25 cellular contexts compared by ENCODE assay signal in genomic region chrX:38923451-38923969, GRCh38.
A peak's percentile ranks its signal among the peaks of the same experiment; 100 is the strongest.
DNase-seq lines count a peak whose midpoint lies in the region; ATAC-seq, FAIRE-seq and TF ChIP-seq lines count a peak whose summit lies in the region.
"Had no signal": no experiment of that assay in that cellular context is flagged by ENCODE, and none has a peak within 500 bp of the region (broad histone marks: within the 10 kb centered on the region; RNA-seq: fewer than 3 reads in every experiment).

No MANE protein-coding gene starts in this region.

- H2AFZ ChIP-seq in GM12878 (ENCODE audit: control insufficient read depth, low read depth, low read length): no peak overlapping the region

- SMC1A ChIA-PET in GM12878 (lab: Charles Lee; ENCODE audit: uncharacterized antibody, unreplicated experiment): interaction anchor here (0.8 to 3.4 kb wide), 8 partner anchors 8 to 117 kb away, joined by 3 to 18 read pairs (median 5); no protein-coding TSS in a partner anchor

- no TSS peak for BruUV-seq in GM12878 (replicated peaks; lab: Mats Ljungman, UMichigan)

- no peak overlapping the region for H3K4me3 ChIP-seq in GM12878
- H3K4me3 ChIP-seq: coronary artery, prostate gland, SK-N-MC had no signal

- H3K9ac ChIP-seq in GM12878 (ENCODE audit: control insufficient read depth, insufficient read depth, low read length): no peak overlapping the region

- FAIRE-seq in GM12878 (lab: Jason Lieb, UNC): peak; percentile 54
- FAIRE-seq: RCC 7860 had no signal

- H3K9me3 Mint-ChIP-seq in activated naive CD4-positive, alpha-beta T cell treated with anti-CD3 and anti-CD28 coated beads, Interleukin-2, amount 50 U/mL, for 72 hours: peaks cover 4 to 13% of the 10 kb centered on the region in 2 donors
- H3K9me3 Mint-ChIP-seq: activated T-helper 1 cell treated with anti-CD3 and anti-CD28 coated beads, Interleukin-12 subunit alpha, Interleukin-12 subunit beta, Interleukin-2, Interleukin-4 antibody, amounts not matched to agents 30 ng/mL and 10 ng/mL and 1 ng/mL, durations not matched to agents 14 hours and 24 hours and 36 hours; natural killer cell treated with Interleukin-12 subunit alpha and Interleukin-12 subunit beta and Interleukin-15 and Interleukin-18, amount 100 ng/mL, for 72 hours had no signal

- H3K4me1 ChIP-seq in GM12878 (ENCODE audit: control insufficient read depth, insufficient read depth, low read length): no peaks in the 10 kb centered on the region; the same call in 1 of the 2 replicates
- H3K4me1 ChIP-seq: prostate gland had no signal

- no peak for TF ChIP-seq POLR2A in GM12878 (IDR thresholded peaks at IDR 0.05; ENCODE audit: low read depth, low read length)

- H3K79me2 ChIP-seq in GM12878 (ENCODE audit: control insufficient read depth, insufficient read depth, low read length): no peaks in the 10 kb centered on the region

- RAD21 ChIA-PET in GM12878 (lab: Charles Lee; ENCODE audit: unreplicated experiment): interaction anchor here (0.7 to 2.1 kb wide), 13 partner anchors 24 to 156 kb away, joined by 3 to 6 read pairs (median 4); no protein-coding TSS in a partner anchor

- no peak overlapping the region for H3K27ac Mint-ChIP-seq in activated naive CD4-positive, alpha-beta T cell treated with anti-CD3 and anti-CD28 coated beads, Interleukin-2, amount 50 U/mL, for 72 hours
- H3K27ac Mint-ChIP-seq: activated naive CD8-positive, alpha-beta T cell treated with anti-CD3 and anti-CD28 coated beads, Interleukin-2, amount 10 ng/mL, durations not matched to agents 7 days and 5 days; activated T-helper 1 cell treated with anti-CD3 and anti-CD28 coated beads, Interleukin-12 subunit alpha, Interleukin-12 subunit beta, Interleukin-2, Interleukin-4 antibody, amounts not matched to agents 30 ng/mL and 10 ng/mL and 1 ng/mL, durations not matched to agents 14 hours and 24 hours and 36 hours; natural killer cell treated with Interleukin-12 subunit alpha and Interleukin-12 subunit beta and Interleukin-15 and Interleukin-18, amount 100 ng/mL, for 72 hours had no signal

- ATAC-seq in HG02798 (IDR thresholded peaks at IDR 0.05; ENCODE audit: poor library complexity, unreplicated experiment): peak; percentile 59
- ATAC-seq in GM12878: peak; percentile 86
- ATAC-seq in activated naive CD4-positive, alpha-beta T cell treated with anti-CD3 and anti-CD28 coated beads, Interleukin-2, amount 50 U/mL, for 72 hours: no peak
- no peak for ATAC-seq in SK-N-SH treated with all-trans-retinoic acid at 6 μM for 48 hours
- ATAC-seq in esophagus mucosa: no peak
- ATAC-seq: natural killer cell treated with Interleukin-12 subunit alpha and Interleukin-12 subunit beta and Interleukin-15 and Interleukin-18, amount 100 ng/mL, for 72 hours had no signal

- H3K36me3 Mint-ChIP-seq in activated naive CD4-positive, alpha-beta T cell treated with anti-CD3 and anti-CD28 coated beads, Interleukin-2, amount 50 U/mL, for 72 hours: no peaks in the 10 kb centered on the region
- H3K36me3 Mint-ChIP-seq: activated naive CD8-positive, alpha-beta T cell treated with anti-CD3 and anti-CD28 coated beads, Interleukin-2, amount 10 ng/mL, durations not matched to agents 7 days and 5 days; natural killer cell treated with Interleukin-12 subunit alpha and Interleukin-12 subunit beta and Interleukin-15 and Interleukin-18, amount 100 ng/mL, for 72 hours had no signal

- peak; percentile 10 for DNase-seq in DMS53 (lab: John Stamatoyannopoulos, UW)
- DNase-seq in DMS53 treated with DMSO at 0.1 percent for 48 hours (lab: John Stamatoyannopoulos, UW; ENCODE audit: unreplicated experiment): no peak
- peak; percentile 79 for DNase-seq in GM12878 (ENCODE audit: low read depth, low spot score)
- no peak for DNase-seq in activated naive CD4-positive, alpha-beta T cell treated with anti-CD3 and anti-CD28 coated beads, Interleukin-2, amount 50 U/mL, for 72 hours (ENCODE audit: low spot score in 2 of 2)
- no peak for DNase-seq in NCI-H1092 treated with DMSO at 0.1 percent for 48 hours (lab: John Stamatoyannopoulos, UW)
- DNase-seq: activated CD4-positive, CD25-positive, alpha-beta regulatory T cell treated with anti-CD3 and anti-CD28 coated beads, Interleukin-2, amount 50 U/mL, for 72 hours; activated naive CD8-positive, alpha-beta T cell treated with anti-CD3 and anti-CD28 coated beads, Interleukin-2, amount 10 ng/mL, durations not matched to agents 7 days and 5 days; Calu3; foreskin fibroblast; hypothalamus; kidney; NCI-H1694; NCI-H345; stimulated activated CD4-positive, alpha-beta T cell treated with anti-CD3 and anti-CD28 coated beads, Interleukin-4, amount 100 ng/mL, for 4 hours; T-helper 9 cell had no signal

- intact Hi-C loops in GM12878 (cut with micrococcal nuclease; ENCODE audit: unreplicated experiment): loop anchor here (1.0 to 2.0 kb wide), 3 partner anchors 42 to 119 kb away; no protein-coding TSS in a partner anchor

- CTCF ChIA-PET in GM12878 (lab: Yijun Ruan, JAX): interaction anchor here (1.0 to 1.3 kb wide), 5 partner anchors 10 to 117 kb away, joined by 3 to 4 read pairs (median 3); no protein-coding TSS in a partner anchor

- H3K36me3 ChIP-seq in GM12878 (ENCODE audit: control insufficient read depth in 2 of 2, insufficient read depth in 2 of 2, low read length in 1 of 2): no peaks in the 10 kb centered on the region
- H3K36me3 ChIP-seq: prostate gland had no signal

- H4K20me1 ChIP-seq in GM12878 (ENCODE audit: control insufficient read depth, insufficient read depth): no peaks in the 10 kb centered on the region

- TF ChIP-seq EP300 in GM12878 (IDR thresholded peaks at IDR 0.05; ENCODE audit: borderline replicate concordance in 1 of 2, control insufficient read depth in 1 of 2, low read depth in 2 of 2, low read length in 2 of 2): 0 out of 4 replicates have a peak, but pooled peaks have one; percentile 19 to 34

- peak overlapping the region; percentile 43; the same call in 1 of the 2 replicates for H3K4me2 ChIP-seq in GM12878 (ENCODE audit: control insufficient read depth, insufficient read depth)

- H3K27ac ChIP-seq in GM12878 (ENCODE audit: control insufficient read depth, insufficient read depth): no peak overlapping the region
- H3K27ac ChIP-seq: 22Rv1, coronary artery, prostate gland, SK-N-MC had no signal

- in situ Hi-C loops in GM12878 (cut with MboI): no loop called here

- no peak for TF ChIP-seq RAD21 in GM12878 (IDR thresholded peaks at IDR 0.05; ENCODE audit: insufficient read depth, low read depth, low read length)

- 9% methylated on average over 3 of the region's 3 CpGs for WGBS in GM12878 (ENCODE audit: insufficient coverage, insufficient replicate concordance, low lambda C conversion rate, missing lambda C conversion rate)

- no peaks in the 10 kb centered on the region for H3K27me3 ChIP-seq in GM12878 (replicated peaks in 1 of 2; ENCODE audit: control insufficient read depth in 2 of 2, insufficient read depth in 2 of 2, low read length in 1 of 2)

- POLR2A ChIA-PET in GM12878 (lab: Charles Lee): no interaction called here

- no peak for TF ChIP-seq CTCF in GM12878 (IDR thresholded peaks at IDR 0.05 in 2 of 3, conservative IDR thresholded peaks at IDR 0.05 in 1 of 3; ENCODE audit: control insufficient read depth in 2 of 3, extremely low read depth in 1 of 3, insufficient read depth in 1 of 3, low read depth in 3 of 3, low read length in 3 of 3)

- no peaks in the 10 kb centered on the region for H3K9me3 ChIP-seq in GM12878 (replicated peaks; ENCODE audit: control insufficient read depth, insufficient read depth, low read length)
- H3K9me3 ChIP-seq: prostate gland had no signal

TF ChIP-seq in GM12878, 131 proteins besides CTCF, POLR2A, EP300 and RAD21 (continues in another document):
- TF ChIP-seq ZNF384 (IDR thresholded peaks at IDR 0.05; ENCODE audit: borderline replicate concordance, low read depth, low read length): no peak
- peak; percentile 81 for TF ChIP-seq CBFB (IDR thresholded peaks at IDR 0.05; ENCODE audit: low read depth)
- TF ChIP-seq YBX1 (IDR thresholded peaks at IDR 0.05): no peak
- no peak for TF ChIP-seq BCL3 (IDR thresholded peaks at IDR 0.05; ENCODE audit: borderline replicate concordance, insufficient read depth, low read depth, low read length, poor library complexity, severe bottlenecking)
- no peak for TF ChIP-seq KLF5 (IDR thresholded peaks at IDR 0.05; ENCODE audit: partially characterized antibody)
- TF ChIP-seq NBN (IDR thresholded peaks at IDR 0.05): no peak

TF ChIP-seq in SK-N-SH treated with all-trans-retinoic acid at 6 μM for 48 hours, 23 proteins besides CTCF, POLR2A, EP300 and RAD21 (continues in another document):
- TF ChIP-seq ARNTL (CRISPR knock-in tag; IDR thresholded peaks at IDR 0.05; ENCODE audit: borderline replicate concordance, low read depth): no peak
- TF ChIP-seq CSDC2 (CRISPR knock-in tag; IDR thresholded peaks at IDR 0.05): no peak
- no peak for TF ChIP-seq ZFP3 (CRISPR knock-in tag; IDR thresholded peaks at IDR 0.05)
- no peak for TF ChIP-seq ZFP30 (CRISPR knock-in tag; IDR thresholded peaks at IDR 0.05)
- TF ChIP-seq, protein P1, sequence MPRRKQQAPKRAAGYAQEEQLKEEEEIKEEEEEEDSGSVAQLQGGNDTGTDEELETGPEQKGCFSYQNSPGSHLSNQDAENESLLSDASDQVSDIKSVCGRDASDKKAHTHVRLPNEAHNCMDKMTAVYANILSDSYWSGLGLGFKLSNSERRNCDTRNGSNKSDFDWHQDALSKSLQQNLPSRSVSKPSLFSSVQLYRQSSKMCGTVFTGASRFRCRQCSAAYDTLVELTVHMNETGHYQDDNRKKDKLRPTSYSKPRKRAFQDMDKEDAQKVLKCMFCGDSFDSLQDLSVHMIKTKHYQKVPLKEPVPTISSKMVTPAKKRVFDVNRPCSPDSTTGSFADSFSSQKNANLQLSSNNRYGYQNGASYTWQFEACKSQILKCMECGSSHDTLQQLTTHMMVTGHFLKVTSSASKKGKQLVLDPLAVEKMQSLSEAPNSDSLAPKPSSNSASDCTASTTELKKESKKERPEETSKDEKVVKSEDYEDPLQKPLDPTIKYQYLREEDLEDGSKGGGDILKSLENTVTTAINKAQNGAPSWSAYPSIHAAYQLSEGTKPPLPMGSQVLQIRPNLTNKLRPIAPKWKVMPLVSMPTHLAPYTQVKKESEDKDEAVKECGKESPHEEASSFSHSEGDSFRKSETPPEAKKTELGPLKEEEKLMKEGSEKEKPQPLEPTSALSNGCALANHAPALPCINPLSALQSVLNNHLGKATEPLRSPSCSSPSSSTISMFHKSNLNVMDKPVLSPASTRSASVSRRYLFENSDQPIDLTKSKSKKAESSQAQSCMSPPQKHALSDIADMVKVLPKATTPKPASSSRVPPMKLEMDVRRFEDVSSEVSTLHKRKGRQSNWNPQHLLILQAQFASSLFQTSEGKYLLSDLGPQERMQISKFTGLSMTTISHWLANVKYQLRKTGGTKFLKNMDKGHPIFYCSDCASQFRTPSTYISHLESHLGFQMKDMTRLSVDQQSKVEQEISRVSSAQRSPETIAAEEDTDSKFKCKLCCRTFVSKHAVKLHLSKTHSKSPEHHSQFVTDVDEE (CRISPR knock-in tag; IDR thresholded peaks at IDR 0.05): no peak
- TF ChIP-seq RARB (CRISPR knock-in tag; IDR thresholded peaks at IDR 0.05): no peak
- no peak for TF ChIP-seq ZNF8 (CRISPR knock-in tag; IDR thresholded peaks at IDR 0.05)

Comparison
In these comparisons a context has a peak if more than half of its experiments do, and no peak if none do; other contexts are left out.
1. DNase-seq: peak in DMS53 (single experiment) and GM12878 (single experiment); none in DMS53 treated with DMSO at 0.1 percent for 48 hours (single experiment), activated naive CD4-positive, alpha-beta T cell treated with anti-CD3 and anti-CD28 coated beads, Interleukin-2, amount 50 U/mL, for 72 hours (0 of 2) and NCI-H1092 treated with DMSO at 0.1 percent for 48 hours (single experiment).
2. ATAC-seq: peak in HG02798 (single experiment) and GM12878 (single experiment); none in activated naive CD4-positive, alpha-beta T cell treated with anti-CD3 and anti-CD28 coated beads, Interleukin-2, amount 50 U/mL, for 72 hours (0 of 2), SK-N-SH treated with all-trans-retinoic acid at 6 μM for 48 hours (single experiment) and esophagus mucosa (single experiment).